19 cellular contexts compared by ENCODE assay signal in the genomic region with DNA sequence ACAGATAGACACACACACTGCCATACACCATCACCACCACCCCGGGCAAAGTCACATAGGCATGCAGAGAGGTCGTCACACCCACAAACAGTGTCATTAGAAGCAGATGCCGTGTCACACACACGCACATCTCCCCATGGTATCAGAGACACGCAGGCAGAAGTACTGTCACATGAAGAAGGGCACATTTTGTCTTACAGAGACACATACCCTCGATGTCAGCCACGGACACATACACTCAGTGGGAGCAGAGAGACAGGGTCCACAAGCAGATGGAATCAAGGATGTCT. TPM values are rescaled to one million over a fixed set of nuclear protein-coding genes. Genes with fewer than 3 reads are reported as not detected.
DNase-seq lines count a peak whose midpoint lies in the region; ATAC-seq, FAIRE-seq and TF ChIP-seq lines count a peak whose summit lies in the region.
"Had no signal": no experiment of that assay in that cellular context is flagged by ENCODE, and none has a peak within 500 bp of the region (broad histone marks: within the 10 kb centered on the region; RNA-seq: fewer than 3 reads in every experiment).

No MANE protein-coding gene starts in this region.

- FAIRE-seq in keratinocyte (lab: Jason Lieb, UNC), result no peak
- FAIRE-seq: H54 had no signal

- H3K4me3 Mint-ChIP-seq in type B pancreatic cell, result peak overlapping the region; percentile 18
- no peak overlapping the region for H3K4me3 Mint-ChIP-seq in activated CD4-positive, alpha-beta T cell treated with anti-CD3 and anti-CD28 coated beads, Interleukin-2, amount 10 ng/mL, durations not matched to agents 7 days and 5 days

- H3K27ac ChIP-seq in keratinocyte (ENCODE audit: control insufficient read depth, insufficient read depth, low read length), result no peak overlapping the region
- H3K27ac ChIP-seq in WERI-Rb-1, result no peak overlapping the region

- H3K27ac Mint-ChIP-seq in type B pancreatic cell, result no peak overlapping the region
- no peak overlapping the region for H3K27ac Mint-ChIP-seq in activated CD4-positive, alpha-beta T cell treated with anti-CD3 and anti-CD28 coated beads, Interleukin-2, amount 10 ng/mL, durations not matched to agents 7 days and 5 days

- H3K4me1 Mint-ChIP-seq in type B pancreatic cell (ENCODE audit: unreplicated experiment), result no peaks in the 10 kb centered on the region
- H3K4me1 Mint-ChIP-seq in activated CD4-positive, alpha-beta T cell treated with anti-CD3 and anti-CD28 coated beads, Interleukin-2, amount 10 ng/mL, durations not matched to agents 7 days and 5 days, result no peaks in the 10 kb centered on the region
- H3K4me1 Mint-ChIP-seq: CD14-positive monocyte had no signal

- H3K9ac ChIP-seq in keratinocyte (ENCODE audit: control insufficient read depth, extremely low read depth, insufficient read depth, low read length), result peak overlapping the region; percentile 13

- no peak for ATAC-seq in left cardiac atrium
- ATAC-seq in Right ventricle myocardium inferior, result no peak
- ATAC-seq: Panc1 had no signal

- H3K36me3 ChIP-seq in keratinocyte (ENCODE audit: control insufficient read depth in 2 of 2, extremely low read depth in 1 of 2, insufficient read depth in 2 of 2, low read length in 2 of 2) (peaks cover 0 to 4% of the 10 kb centered on the region in 2 experiments), WERI-Rb-1 (peaks cover 5% of the 10 kb centered on the region)

- intact Hi-C loops in left cardiac atrium (cut with DNase I), result no loop called here
- intact Hi-C loops in Right ventricle myocardium inferior (cut with DNase I), result loop anchor here (5.0 kb wide), 1 partner anchor 110 kb away; a partner anchor contains a TSS

- H2AFZ ChIP-seq in keratinocyte (ENCODE audit: control insufficient read depth, low read length), result no peak overlapping the region

- no peaks in the 10 kb centered on the region for H3K9me1 ChIP-seq in keratinocyte (ENCODE audit: control insufficient read depth, extremely low read depth, insufficient read depth, low read length)

- POLR2A ChIA-PET in activated CD4-positive, alpha-beta T cell treated with anti-CD3 and anti-CD28 coated beads, Interleukin-2, amount 10 ng/mL, durations not matched to agents 7 days and 5 days (lab: Charles Lee), result no interaction called here

- H3K27me3 ChIP-seq in keratinocyte (ENCODE audit: control insufficient read depth, extremely low read depth, insufficient read depth, low read length) (no peaks in the 10 kb centered on the region), WERI-Rb-1 (ENCODE audit: insufficient read depth, low read depth, severe bottlenecking) (no peaks in the 10 kb centered on the region)

- CTCF ChIA-PET in activated CD4-positive, alpha-beta T cell treated with anti-CD3 and anti-CD28 coated beads, Interleukin-2, amount 10 ng/mL, durations not matched to agents 7 days and 5 days (lab: Charles Lee), result no interaction called here

- peak; percentile 39 for DNase-seq in left cardiac atrium
- DNase-seq in Right ventricle myocardium inferior (ENCODE audit: missing footprints), result no peak
- peak; percentile 15 for DNase-seq in OCI-M1 (lab: John Stamatoyannopoulos, UW)
- no peak for DNase-seq in keratinocyte (ENCODE audit: low read depth, low spot score)
- no peak for DNase-seq in type B pancreatic cell (ENCODE audit: extremely low spot score, unreplicated experiment)
- no peak for DNase-seq in activated CD4-positive, alpha-beta T cell treated with anti-CD3 and anti-CD28 coated beads, Interleukin-2, amount 10 ng/mL, durations not matched to agents 7 days and 5 days
- no peak for DNase-seq in WERI-Rb-1
- no peak for DNase-seq in activated CD4-positive, alpha-beta T cell treated with anti-CD3 and anti-CD28 coated beads for 48 hours
- DNase-seq: 8988T, DMS79, MM.1S, NCI-H1092, NCI-H146, NCI-H2029 treated with DMSO at 0.1 percent for 48 hours, NCI-H2171 had no signal

- H3K36me3 Mint-ChIP-seq in type B pancreatic cell, result no peaks in the 10 kb centered on the region
- no peaks in the 10 kb centered on the region for H3K36me3 Mint-ChIP-seq in activated CD4-positive, alpha-beta T cell treated with anti-CD3 and anti-CD28 coated beads, Interleukin-2, amount 10 ng/mL, durations not matched to agents 7 days and 5 days (ENCODE audit: low read depth)
- H3K36me3 Mint-ChIP-seq: CD14-positive monocyte had no signal

- H4K20me1 ChIP-seq in keratinocyte (ENCODE audit: control insufficient read depth, extremely low read depth, insufficient read depth, low read length), result peaks cover 4% of the 10 kb centered on the region

- H3K4me1 ChIP-seq in keratinocyte (ENCODE audit: control insufficient read depth, extremely low read depth, insufficient read depth, low read length), result peaks cover 5% of the 10 kb centered on the region

- H3K79me2 ChIP-seq in keratinocyte (ENCODE audit: control insufficient read depth, insufficient read depth, low read length), result peaks cover 2% of the 10 kb centered on the region

- TF ChIP-seq CTCF in keratinocyte (optimal IDR thresholded peaks at IDR 0.05 in 1 of 3, IDR thresholded peaks at IDR 0.05 in 1 of 3, conservative IDR thresholded peaks at IDR 0.05 in 1 of 3; ENCODE audit: extremely low read depth in 1 of 3, insufficient read depth in 2 of 3, low read length in 3 of 3) (no peak), type B pancreatic cell (conservative IDR thresholded peaks at IDR 0.05) (no peak), WERI-Rb-1 (IDR thresholded peaks at IDR 0.05; ENCODE audit: low read depth, low read length) (no peak)

- H3K4me3 ChIP-seq in keratinocyte (ENCODE audit: control insufficient read depth in 2 of 3, extremely low read depth in 1 of 3, insufficient read depth in 2 of 3, low read depth in 1 of 3, low read length in 3 of 3), result peak overlapping the region in 2 of 3 experiments; percentile 43 to 75
- H3K4me3 ChIP-seq in WERI-Rb-1 (ENCODE audit: low read depth, low read length), result no peak overlapping the region

- H3K4me2 ChIP-seq in keratinocyte (ENCODE audit: control insufficient read depth, extremely low read depth, insufficient read depth, low read depth, low read length), result peak overlapping the region; percentile 72

- dilution Hi-C loops in keratinocyte (cut with MboI; ENCODE audit: extremely low pct_ligation_motif_present, low sequenced_read_pairs), result no loop called here

- no peaks in the 10 kb centered on the region for H3K9me3 Mint-ChIP-seq in type B pancreatic cell
- no peaks in the 10 kb centered on the region for H3K9me3 Mint-ChIP-seq in activated CD4-positive, alpha-beta T cell treated with anti-CD3 and anti-CD28 coated beads, Interleukin-2, amount 10 ng/mL, durations not matched to agents 7 days and 5 days

- H3K27me3 Mint-ChIP-seq in type B pancreatic cell, result peaks cover 26% of the 10 kb centered on the region
- H3K27me3 Mint-ChIP-seq in activated CD4-positive, alpha-beta T cell treated with anti-CD3 and anti-CD28 coated beads, Interleukin-2, amount 10 ng/mL, durations not matched to agents 7 days and 5 days, result peaks cover 26% of the 10 kb centered on the region

- H3K9me3 ChIP-seq in keratinocyte (ENCODE audit: control insufficient read depth, low read depth, low read length) (no peaks in the 10 kb centered on the region), WERI-Rb-1 (ENCODE audit: severe bottlenecking) (no peaks in the 10 kb centered on the region)

RNA-seq across cellular contexts. Expression of a gene that starts 3.3 kb away (rescaled TPM):
- total RNA-seq in left cardiac atrium (10 to 100 TPM; 57.0 to 60.5 TPM), Right ventricle myocardium inferior (41.1 TPM), type B pancreatic cell (ENCODE audit: low replicate concordance) (1.8 and 3.4 TPM in 2 replicates)
- 2.5 to 3.0 TPM (median 2.9 TPM) in 3 replicates for polyA plus RNA-seq in keratinocyte
- 1.5 TPM for polyA plus RNA-seq in keratinocyte (2011; ENCODE audit: low read depth)
- polyA plus RNA-seq in keratinocyte (2011; cell fraction: cytosol; rRNA removed), result 3.5 and 4.0 TPM in 2 replicates
- polyA plus RNA-seq in keratinocyte (2011; cell fraction: nucleus; rRNA removed), result 4.9 and 5.5 TPM in 2 replicates
- 4.3 and 5.5 TPM in 2 replicates for polyA plus RNA-seq in keratinocyte (2012; ENCODE audit: low replicate concordance)
- polyA minus RNA-seq in keratinocyte, result 2.5 to 4.5 TPM (median 2.7 TPM) in 3 replicates
- 2.5 TPM for polyA minus RNA-seq in keratinocyte (2011; cell fraction: cytosol; rRNA and poly(A)+ RNA removed)
- polyA minus RNA-seq in keratinocyte (2011; cell fraction: nucleus; rRNA and poly(A)+ RNA removed), result 2.0 and 3.4 TPM in 2 replicates
- under 1 TPM; 0.15 to 0.19 TPM for total RNA-seq in activated CD4-positive, alpha-beta T cell treated with anti-CD3 and anti-CD28 coated beads, Interleukin-2, amount 10 ng/mL, durations not matched to agents 7 days and 5 days
- polyA plus RNA-seq: AG04450, CD14-positive monocyte had no signal

Comparison
In these comparisons a context has a peak if more than half of its experiments do, and no peak if none do; other contexts are left out.
1. DNase-seq: peak in left cardiac atrium (single experiment) and OCI-M1 (single experiment); none in Right ventricle myocardium inferior (single experiment), keratinocyte (single experiment), type B pancreatic cell (single experiment), activated CD4-positive, alpha-beta T cell treated with anti-CD3 and anti-CD28 coated beads, Interleukin-2, amount 10 ng/mL, durations not matched to agents 7 days and 5 days (single experiment), WERI-Rb-1 (single experiment) and activated CD4-positive, alpha-beta T cell treated with anti-CD3 and anti-CD28 coated beads for 48 hours (single experiment).